8 cellular contexts compared by ENCODE assay signal in the genomic region with DNA sequence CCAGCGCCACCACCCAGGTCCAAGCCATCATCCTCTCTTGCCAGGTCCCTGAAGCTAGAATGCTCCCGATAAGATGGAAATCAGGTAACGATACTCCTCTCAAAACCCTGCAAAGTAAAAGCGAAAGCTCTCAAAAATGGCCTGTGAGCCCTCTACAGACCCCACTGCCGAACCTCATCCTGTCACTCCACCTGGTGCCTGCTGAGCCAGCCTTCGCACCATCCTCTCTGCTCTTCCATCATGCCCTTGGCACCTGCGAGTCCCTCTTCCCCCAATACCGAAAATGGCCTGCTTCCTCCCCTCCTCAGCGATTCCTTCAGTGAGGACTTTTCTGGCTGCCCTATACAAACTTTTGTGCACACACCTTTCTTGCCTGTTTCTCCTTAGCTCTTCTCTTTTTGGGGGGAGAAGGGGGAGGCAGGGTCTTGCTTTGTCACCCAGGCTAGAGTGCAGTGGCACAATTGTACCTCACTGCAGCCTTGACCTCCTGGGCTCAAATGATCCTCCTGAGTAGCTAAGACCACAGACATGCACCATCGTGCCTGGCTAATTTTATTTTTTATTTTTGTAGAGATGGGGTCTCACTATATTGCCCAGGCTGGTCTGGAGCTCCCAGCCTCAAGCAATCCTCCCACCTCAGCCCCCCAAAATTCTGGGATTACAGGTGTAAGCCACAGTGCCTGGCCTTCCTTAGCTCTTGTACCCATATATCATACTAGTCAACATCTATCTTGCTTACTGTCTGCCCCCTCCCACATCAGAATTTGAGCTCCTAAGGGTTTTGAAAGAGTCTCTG. TPM values are rescaled to one million over a fixed set of nuclear protein-coding genes. Genes with fewer than 3 reads are reported as not detected.
DNase-seq lines count a peak whose midpoint lies in the region; ATAC-seq and TF ChIP-seq lines count a peak whose summit lies in the region.

No MANE protein-coding gene starts in this region.

- peaks cover 80% of the 10 kb centered on the region for H3K4me1 Mint-ChIP-seq in central memory CD8-positive, alpha-beta T cell

- no peaks in the 10 kb centered on the region for H3K9me2 ChIP-seq in OCI-LY7 (ENCODE audit: insufficient read depth, low read length)

- CTCF ChIA-PET in GM10248 (lab: Yijun Ruan, JAX): interaction anchor here (1.0 to 1.6 kb wide), 7 partner anchors 10 to 338 kb away, joined by 3 to 7 read pairs (median 5); no protein-coding TSS in a partner anchor
- CTCF ChIA-PET in OCI-LY7 (lab: Charles Lee; ENCODE audit: unreplicated experiment): interaction anchor here (0.6 to 1.0 kb wide), 2 partner anchors 37 to 182 kb away, joined by 3 read pairs; no protein-coding TSS in a partner anchor

- peak overlapping the region; percentile 83 for H3K4me3 Mint-ChIP-seq in central memory CD8-positive, alpha-beta T cell

- peak overlapping the region; percentile 95 for H3K4me2 ChIP-seq in OCI-LY7 (ENCODE audit: low read length)

- no peaks in the 10 kb centered on the region for H3K9me3 Mint-ChIP-seq in central memory CD8-positive, alpha-beta T cell

- H3K27ac ChIP-seq in OCI-LY7 (ENCODE audit: low read depth, low read length, poor library complexity, severe bottlenecking): peak overlapping the region; percentile 99
- H3K27ac ChIP-seq in SJCRH30: no peak overlapping the region

- POLR2A ChIA-PET in GM10248 (lab: Yijun Ruan, JAX) (no interaction called here), OCI-LY7 (lab: Charles Lee) (interaction anchor here (0.5 to 1.4 kb wide), 8 partner anchors 16 to 832 kb away, joined by 3 to 4 read pairs (median 4); a partner anchor contains a TSS)

- TF ChIP-seq CTCF in GM10248 (IDR thresholded peaks at IDR 0.05; ENCODE audit: control extremely low read depth, extremely low read depth, low read depth, missing control alignments) (no peak), OCI-LY7 (conservative IDR thresholded peaks at IDR 0.05; ENCODE audit: low read length) (no peak; the same call in 1 of the 2 replicates)

- H3K27ac Mint-ChIP-seq in central memory CD8-positive, alpha-beta T cell (ENCODE audit: low read depth): peak overlapping the region; percentile 98

- H3K79me2 ChIP-seq in OCI-LY7 (ENCODE audit: insufficient read depth, low read depth, low read length): peaks cover 49% of the 10 kb centered on the region

- peak overlapping the region; percentile 89 for H3K4me3 ChIP-seq in OCI-LY7 (ENCODE audit: low read depth, low read length, poor library complexity, severe bottlenecking)
- no peak overlapping the region for H3K4me3 ChIP-seq in SJCRH30

- peaks cover 29% of the 10 kb centered on the region for H3K36me3 Mint-ChIP-seq in central memory CD8-positive, alpha-beta T cell (ENCODE audit: insufficient read depth)

- intact Hi-C loops in OCI-LY7 (cut with micrococcal nuclease; ENCODE audit: unreplicated experiment) (no loop called here), posterior vena cava (cut with DNase I) (no loop called here)

- peak; percentile 55 for DNase-seq in GM10248 (ENCODE audit: extremely low spot score)
- DNase-seq in OCI-LY7 (ENCODE audit: low spot score): peak; percentile 76
- peak in 1 of 2 donors; percentile 43 for DNase-seq in central memory CD8-positive, alpha-beta T cell (ENCODE audit: low spot score in 2 of 2)
- DNase-seq in posterior vena cava (ENCODE audit: low spot score): peak; percentile 30
- no peak for DNase-seq in SJCRH30

- ATAC-seq in central memory CD8-positive, alpha-beta T cell (replicated peaks; ENCODE audit: extremely low read depth, poor library complexity, severe bottlenecking): peak; percentile 37
- ATAC-seq in GM19452 (IDR thresholded peaks at IDR 0.05; ENCODE audit: unreplicated experiment) (no peak), GM21390 (IDR thresholded peaks at IDR 0.05; ENCODE audit: unreplicated experiment) (no peak), HG03095 (IDR thresholded peaks at IDR 0.05; ENCODE audit: unreplicated experiment) (no peak)

- no peaks in the 10 kb centered on the region for H3K27me3 ChIP-seq in SJCRH30

- no peaks in the 10 kb centered on the region for H4K20me1 ChIP-seq in OCI-LY7 (ENCODE audit: insufficient read depth, low read length)

- H3K9me3 ChIP-seq in OCI-LY7 (ENCODE audit: low read length) (no peaks in the 10 kb centered on the region), SJCRH30 (replicated peaks) (no peaks in the 10 kb centered on the region)

- H3K4me1 ChIP-seq in OCI-LY7 (ENCODE audit: insufficient read depth, low read length, poor library complexity, severe bottlenecking) (peaks cover 86% of the 10 kb centered on the region), SJCRH30 (peaks cover 3% of the 10 kb centered on the region; the same call in 1 of the 2 replicates)

- H3K36me3 ChIP-seq in OCI-LY7 (ENCODE audit: insufficient read depth, low read length) (no peaks in the 10 kb centered on the region), SJCRH30 (no peaks in the 10 kb centered on the region)

- no peaks in the 10 kb centered on the region for H3K27me3 Mint-ChIP-seq in central memory CD8-positive, alpha-beta T cell

- H2AFZ ChIP-seq in OCI-LY7 (ENCODE audit: low read length): no peak overlapping the region

- no TSS peak for BruUV-seq in OCI-LY7 (replicated peaks; lab: Mats Ljungman, UMichigan)

RNA-seq across cellular contexts. Expression of a gene that starts 3.0 kb away (rescaled TPM):
- total RNA-seq in OCI-LY7 (2014; rRNA removed; shearing (Covaris generic)): 204 and 220 TPM in 2 replicates
- total RNA-seq in OCI-LY7 (2022) (216 and 224 TPM in 2 replicates), posterior vena cava (100 to 1,000 TPM in 1 of 2 donors, 10 to 100 TPM in 1; 68.7 to 103 TPM)
- total RNA-seq in SJCRH30 (2014; rRNA removed; shearing (Covaris generic)): 96.9 and 102 TPM in 2 replicates

Comparison
In these comparisons a context has a peak if more than half of its experiments do, and no peak if none do; other contexts are left out.
1. DNase-seq: peak in GM10248 (single experiment), OCI-LY7 (single experiment) and posterior vena cava (single experiment); none in SJCRH30 (0 of 2).